Comparison of ENCODE assay signal across 8 cellular contexts in the genomic region with DNA sequence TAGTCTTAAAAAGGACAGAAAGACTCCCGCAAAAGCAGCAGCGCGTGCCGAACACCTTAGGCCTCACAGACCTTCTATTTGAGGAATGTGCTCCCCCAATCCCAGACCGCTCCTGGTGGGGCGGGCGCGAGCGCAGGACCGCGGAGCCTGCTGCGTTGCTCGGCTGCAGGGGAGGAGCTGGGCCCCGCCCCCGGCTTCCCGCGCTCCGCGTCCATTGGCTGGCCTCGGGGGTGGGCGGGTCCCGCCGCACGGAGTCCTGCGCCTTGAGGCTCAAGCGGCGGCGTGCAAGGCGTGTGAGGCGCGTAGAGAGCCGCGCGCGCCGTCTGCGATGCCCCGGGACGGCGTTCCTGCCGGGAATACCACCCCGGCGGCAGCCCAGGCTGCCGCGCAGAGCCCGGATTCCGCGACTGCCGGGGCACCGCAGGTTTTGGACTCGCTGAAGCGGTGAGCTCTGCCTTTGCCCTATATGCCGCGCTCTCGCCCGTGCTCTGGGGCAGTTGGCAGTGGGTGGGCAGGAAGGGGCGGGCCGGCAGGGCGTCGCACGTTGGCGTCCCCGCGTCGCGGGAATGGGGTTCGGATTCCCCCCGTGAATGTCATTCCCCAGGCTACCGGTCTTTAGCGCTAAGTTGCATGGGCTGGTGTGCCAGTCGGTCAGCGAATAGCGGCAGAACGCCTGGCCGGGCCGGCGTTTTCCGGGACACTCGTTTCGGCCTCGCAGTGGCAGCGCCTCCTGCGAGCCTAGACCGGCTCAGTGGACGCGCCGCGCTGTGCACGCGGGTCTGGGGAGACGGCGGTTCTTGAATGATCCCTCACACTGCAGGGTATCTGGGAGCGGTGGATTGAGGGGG. TPM values are rescaled to one million over a fixed set of nuclear protein-coding genes. Genes with fewer than 3 reads are reported as not detected.
DNase-seq lines count a peak whose midpoint lies in the region; ATAC-seq and TF ChIP-seq lines count a peak whose summit lies in the region.

No MANE protein-coding gene starts in this region.

- H3K9me3 Mint-ChIP-seq in endothelial cell (ENCODE audit: unreplicated experiment): no peaks in the 10 kb centered on the region
- H3K9me3 Mint-ChIP-seq in mesothelial cell of epicardium: peaks cover 24% of the 10 kb centered on the region

- H3K27me3 Mint-ChIP-seq in endothelial cell (ENCODE audit: unreplicated experiment) (peaks cover 3% of the 10 kb centered on the region), mesothelial cell of epicardium (ENCODE audit: low read depth) (peaks cover 94% of the 10 kb centered on the region)

- TF ChIP-seq CTCF in endothelial cell (IDR thresholded peaks at IDR 0.05; ENCODE audit: unreplicated experiment) (no peak), mesothelial cell of epicardium (IDR thresholded peaks at IDR 0.05; ENCODE audit: unreplicated experiment) (no peak)

- H3K4me1 Mint-ChIP-seq in endothelial cell (ENCODE audit: unreplicated experiment) (peaks cover 8% of the 10 kb centered on the region), mesothelial cell of epicardium (peaks cover 12% of the 10 kb centered on the region)

- H3K36me3 Mint-ChIP-seq in endothelial cell (ENCODE audit: low read depth, unreplicated experiment): no peaks in the 10 kb centered on the region
- H3K36me3 Mint-ChIP-seq in mesothelial cell of epicardium: no peaks in the 10 kb centered on the region

- DNase-seq in C1 segment of cervical spinal cord (lab: John Stamatoyannopoulos, UW): peak; percentile 30 to 92 (median 79)
- DNase-seq in NCI-H82 treated with DMSO at 0.1 percent for 48 hours (lab: John Stamatoyannopoulos, UW; ENCODE audit: unreplicated experiment): peak; percentile 79
- DNase-seq in activated CD8-positive, alpha-beta memory T cell treated with anti-CD3 and anti-CD28 coated beads, Interleukin-2, amount 50 U/mL, for 4 hours: peak; percentile 86
- DNase-seq in endothelial cell (ENCODE audit: low spot score): peak; percentile 95
- DNase-seq in mesothelial cell of epicardium (ENCODE audit: low spot score in 2 of 2, unreplicated experiment in 2 of 2): peak; percentile 68 to 87
- peak; percentile 79 for DNase-seq in stimulated activated CD8-positive, alpha-beta memory T cell treated with anti-CD3 and anti-CD28 coated beads, Interleukin-12 subunit alpha, Interleukin-12 subunit beta, amount 100 ng/mL, for 4 hours (ENCODE audit: low read depth)

- ATAC-seq in GM19324 (IDR thresholded peaks at IDR 0.05; ENCODE audit: low FRiP score, unreplicated experiment): peak; percentile 99
- peak; percentile 98 for ATAC-seq in HG03457 (IDR thresholded peaks at IDR 0.05; ENCODE audit: unreplicated experiment)

- H3K27ac Mint-ChIP-seq in endothelial cell (ENCODE audit: unreplicated experiment) (no peak overlapping the region), mesothelial cell of epicardium (no peak overlapping the region)

- H3K4me3 Mint-ChIP-seq in endothelial cell (ENCODE audit: unreplicated experiment) (peak overlapping the region; percentile 84), mesothelial cell of epicardium (peak overlapping the region; percentile 62)

RNA-seq across cellular contexts. Expression of gene PAIP2B, which starts 49.6 kb away (rescaled TPM):
- total RNA-seq in endothelial cell (ENCODE audit: unreplicated experiment): 2.9 TPM
- 10.3 to 11.3 TPM (median 10.8 TPM) in 3 replicates for total RNA-seq in mesothelial cell of epicardium

RNA-seq across cellular contexts. Expression of gene ZNF638, which starts 55.0 kb away (rescaled TPM):
- total RNA-seq in endothelial cell (ENCODE audit: unreplicated experiment) (144 TPM), mesothelial cell of epicardium (207 to 211 TPM (median 208 TPM) in 3 replicates)

Comparison
In these comparisons a context has a peak if more than half of its experiments do, and no peak if none do; other contexts are left out.
1. Peak in every context shown above with its lines: DNase-seq and ATAC-seq.